Comparison of ENCODE assay signal across 8 cellular contexts in genomic region chr12:31325877-31326631, GRCh38. TPM values are rescaled to one million over a fixed set of nuclear protein-coding genes. Genes with fewer than 3 reads are reported as not detected.
A peak's percentile ranks its signal among the peaks of the same experiment; 100 is the strongest.
DNase-seq lines count a peak whose midpoint lies in the region; ATAC-seq and TF ChIP-seq lines count a peak whose summit lies in the region.

Gene SINHCAF (minus strand): TSS chr12:31326150. CDS start chr12:31298204, 27,946 bp downstream.

- peak; percentile 49 for ATAC-seq in HG02884 (IDR thresholded peaks at IDR 0.05; ENCODE audit: unreplicated experiment)

- H3K27me3 ChIP-seq in left ventricle myocardium inferior (ENCODE audit: low read depth) = no peaks in the 10 kb centered on the region

- H3K4me3 ChIP-seq in left ventricle myocardium inferior = peak within 1 kb of the TSS; percentile 88

- intact Hi-C loops in left ventricle myocardium inferior (cut with micrococcal nuclease) = no loop called here

- peaks cover 4% of the 10 kb centered on the region for H3K27me3 Mint-ChIP-seq in T-helper 1 cell treated with Interleukin-12 subunit alpha and Interleukin-12 subunit beta and Interleukin-4 antibody, amounts not matched to agents 30 μg/mL and 1 μg/mL, for 36 hours (ENCODE audit: low read depth)
- no peaks in the 10 kb centered on the region for H3K27me3 Mint-ChIP-seq in progenitor cell of endocrine pancreas

- peaks cover 7% of the 10 kb centered on the region for H3K36me3 Mint-ChIP-seq in T-helper 1 cell treated with Interleukin-12 subunit alpha and Interleukin-12 subunit beta and Interleukin-4 antibody, amounts not matched to agents 30 μg/mL and 1 μg/mL, for 36 hours (ENCODE audit: low read depth)
- peaks cover 3% of the 10 kb centered on the region for H3K36me3 Mint-ChIP-seq in progenitor cell of endocrine pancreas (ENCODE audit: insufficient read depth)

- DNase-seq in GM13977 (ENCODE audit: low spot score) (peak; percentile 95), NCI-H1694 (lab: John Stamatoyannopoulos, UW) (peak; percentile 99), amniotic stem cell (lab: John Stamatoyannopoulos, UW) (peak; percentile 99), left ventricle myocardium inferior (peak; percentile 100), progenitor cell of endocrine pancreas (ENCODE audit: low spot score, unreplicated experiment) (peak; percentile 100), ureter (ENCODE audit: low spot score) (peak; percentile 100)

- TF ChIP-seq CTCF in GM13977 (IDR thresholded peaks at IDR 0.05; ENCODE audit: extremely low read depth, insufficient read depth, missing control alignments) (no peak), left ventricle myocardium inferior (IDR thresholded peaks at IDR 0.05; ENCODE audit: borderline replicate concordance) (no peak), progenitor cell of endocrine pancreas (IDR thresholded peaks at IDR 0.05; ENCODE audit: unreplicated experiment) (no peak)

- H3K27ac Mint-ChIP-seq in T-helper 1 cell treated with Interleukin-12 subunit alpha and Interleukin-12 subunit beta and Interleukin-4 antibody, amounts not matched to agents 30 μg/mL and 1 μg/mL, for 36 hours = peak within 1 kb of the TSS; percentile 95
- H3K27ac Mint-ChIP-seq in progenitor cell of endocrine pancreas = peak within 1 kb of the TSS; percentile 99

- peaks cover 43% of the 10 kb centered on the region for H3K4me1 ChIP-seq in left ventricle myocardium inferior

- H3K27ac ChIP-seq in left ventricle myocardium inferior (replicated peaks) = peak within 1 kb of the TSS; percentile 79

- no peaks in the 10 kb centered on the region for H3K9me3 ChIP-seq in left ventricle myocardium inferior (replicated peaks)

- in situ Hi-C loops in GM13977 (cut with MboI; ENCODE audit: low pct_unique_long_range_greater_than_20kb, low sequenced_read_pairs, unreplicated experiment) = no loop called here

- H3K36me3 ChIP-seq in left ventricle myocardium inferior = no peaks in the 10 kb centered on the region

- no peaks in the 10 kb centered on the region for H3K9me3 Mint-ChIP-seq in T-helper 1 cell treated with Interleukin-12 subunit alpha and Interleukin-12 subunit beta and Interleukin-4 antibody, amounts not matched to agents 30 μg/mL and 1 μg/mL, for 36 hours
- H3K9me3 Mint-ChIP-seq in progenitor cell of endocrine pancreas (ENCODE audit: low read depth) = no peaks in the 10 kb centered on the region

- H3K4me1 Mint-ChIP-seq in T-helper 1 cell treated with Interleukin-12 subunit alpha and Interleukin-12 subunit beta and Interleukin-4 antibody, amounts not matched to agents 30 μg/mL and 1 μg/mL, for 36 hours (ENCODE audit: low read depth) = peaks cover 25% of the 10 kb centered on the region
- H3K4me1 Mint-ChIP-seq in progenitor cell of endocrine pancreas (ENCODE audit: low read depth) = peaks cover 29% of the 10 kb centered on the region

- peak within 1 kb of the TSS; percentile 96 for H3K4me3 Mint-ChIP-seq in T-helper 1 cell treated with Interleukin-12 subunit alpha and Interleukin-12 subunit beta and Interleukin-4 antibody, amounts not matched to agents 30 μg/mL and 1 μg/mL, for 36 hours
- H3K4me3 Mint-ChIP-seq in progenitor cell of endocrine pancreas (ENCODE audit: low read depth) = peak within 1 kb of the TSS; percentile 99

RNA-seq across cellular contexts. Expression of gene SINHCAF, which starts in this region (rescaled TPM):
- 6.6 TPM for total RNA-seq in left ventricle myocardium inferior
- 391 and 408 TPM in 2 replicates for total RNA-seq in progenitor cell of endocrine pancreas
- 88.4 TPM for total RNA-seq in ureter

Comparison
In these comparisons a context has a peak if more than half of its experiments do, and no peak if none do; other contexts are left out.
1. Peak in every context shown above with its lines: DNase-seq, ATAC-seq, H3K4me3 ChIP-seq and H3K27ac ChIP-seq.
2. RNA of gene SINHCAF (total RNA-seq): 391 to 408 TPM in progenitor cell of endocrine pancreas and 88.4 TPM in ureter (single experiment); 6.6 TPM in left ventricle myocardium inferior (single experiment); every median in the first group is over 10 times any median in the second.